In genomic region chr3:126126811-126127431, GRCh38 we compare ENCODE assay signal across 1 cellular context.
TF ChIP-seq lines count a peak whose summit lies in the region.

No MANE protein-coding gene starts in this region.

TF ChIP-seq in H1, 55 proteins besides CTCF, POLR2A, EP300 and RAD21 (continued from another document):
- TF ChIP-seq CHD7 (IDR thresholded peaks at IDR 0.05; ENCODE audit: insufficient replicate concordance, low read length) (no peak), ASH2L (IDR thresholded peaks at IDR 0.05; ENCODE audit: low read length) (no peak), NANOG (IDR thresholded peaks at IDR 0.05; ENCODE audit: insufficient read depth, low read depth, low read length, poor library complexity, severe bottlenecking) (no peak), ATF2 (IDR thresholded peaks at IDR 0.05; ENCODE audit: low read length) (no peak), JUND (IDR thresholded peaks at IDR 0.05; ENCODE audit: low read length) (no peak), TAF1 (IDR thresholded peaks at IDR 0.05; ENCODE audit: low read depth, low read length) (no peak), BCL11A (IDR thresholded peaks at IDR 0.05; ENCODE audit: low read depth in 2 of 2, low read length in 2 of 2) (no peak), HDAC6 (IDR thresholded peaks at IDR 0.05; ENCODE audit: low read depth, low read length) (no peak), CBX5 (IDR thresholded peaks at IDR 0.05; ENCODE audit: low read depth, low read length) (no peak), ZNF274 (IDR thresholded peaks at IDR 0.05; ENCODE audit: borderline replicate concordance, extremely low read depth, low read length) (no peak), SAP30 (IDR thresholded peaks at IDR 0.05; ENCODE audit: insufficient read depth, insufficient replicate concordance, low read length) (no peak), SIN3A (conservative IDR thresholded peaks at IDR 0.05 in 1 of 2, IDR thresholded peaks at IDR 0.05 in 1 of 2; ENCODE audit: low read depth in 1 of 2, low read length in 2 of 2) (no peak), KDM5A (IDR thresholded peaks at IDR 0.05; ENCODE audit: low read length) (no peak), CHD1 (IDR thresholded peaks at IDR 0.05; ENCODE audit: low read depth, low read length) (no peak)
